16 cellular contexts compared by ENCODE assay signal in the genomic region with DNA sequence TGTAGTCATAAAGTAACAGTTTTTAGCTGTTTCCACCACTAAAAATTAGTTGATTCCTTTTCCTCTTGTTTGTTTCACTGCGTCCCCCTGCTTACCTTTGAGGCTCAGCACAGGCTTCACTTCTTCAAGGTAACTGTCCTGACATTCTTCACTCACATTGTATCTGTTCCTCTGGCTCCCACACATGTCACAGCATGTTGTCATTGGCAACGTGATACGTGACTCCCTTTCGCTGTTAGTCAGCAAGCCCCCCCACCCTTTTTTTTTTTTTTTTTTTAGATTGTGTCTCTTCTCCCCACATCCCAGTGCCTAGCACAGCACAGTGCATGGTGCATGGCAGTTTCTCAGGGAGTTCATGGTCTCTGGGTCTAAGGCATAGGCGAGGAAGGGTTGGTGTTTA. TPM values are rescaled to one million over a fixed set of nuclear protein-coding genes. Genes with fewer than 3 reads are reported as not detected.
A peak's percentile ranks its signal among the peaks of the same experiment; 100 is the strongest.
DNase-seq lines count a peak whose midpoint lies in the region; ATAC-seq and TF ChIP-seq lines count a peak whose summit lies in the region.
"Had no signal": no experiment of that assay in that cellular context is flagged by ENCODE, and none has a peak within 500 bp of the region (broad histone marks: within the 10 kb centered on the region; RNA-seq: fewer than 3 reads in every experiment).

No MANE protein-coding gene starts in this region.

- H3K4me3 ChIP-seq in BLaER1 (no peak overlapping the region), OCI-LY3 (ENCODE audit: low read length) (peak overlapping the region; percentile 54), BE2C (ENCODE audit: low read depth, low read length) (no peak overlapping the region)
- H3K4me3 ChIP-seq: hepatocyte, upper lobe of right lung had no signal

- H3K36me3 ChIP-seq in BLaER1 (peaks cover 33% of the 10 kb centered on the region), OCI-LY3 (replicated peaks; ENCODE audit: low read depth, low read length) (peaks cover 15% of the 10 kb centered on the region), BE2C (no peaks in the 10 kb centered on the region)
- H3K36me3 ChIP-seq: neutrophil, upper lobe of right lung had no signal

- no peak overlapping the region for H3K9ac ChIP-seq in BLaER1
- H3K9ac ChIP-seq in OCI-LY3 (ENCODE audit: low read length): peak overlapping the region; percentile 14; the same call in 1 of the 2 replicates

- peak; percentile 39 to 47 for ATAC-seq in activated CD4-positive, CD25-positive, alpha-beta regulatory T cell treated with anti-CD3 and anti-CD28 coated beads, Interleukin-2, amount 50 U/mL, for 24 hours
- ATAC-seq in foreskin keratinocyte: peak; percentile 77
- ATAC-seq: upper lobe of right lung had no signal

- no peak for DNase-seq in activated CD4-positive, CD25-positive, alpha-beta regulatory T cell treated with anti-CD3 and anti-CD28 coated beads, Interleukin-2, amount 50 U/mL, for 72 hours
- peak; percentile 37 to 60 for DNase-seq in foreskin keratinocyte
- no peak for DNase-seq in middle frontal gyrus (ENCODE audit: extremely low spot score, low spot score)
- no peak for DNase-seq in EL
- DNase-seq in BE2C: no peak
- DNase-seq: IMR-90; NCI-H146; NCI-H2227 treated with DMSO at 0.1 percent for 48 hours; NCI-H82; stimulated activated CD4-positive, alpha-beta T cell treated with anti-CD3 and anti-CD28 coated beads, Interleukin-2, amount 100 ng/mL, for 48 hours; upper lobe of right lung had no signal

- H3K27ac ChIP-seq in BLaER1 (no peak overlapping the region), OCI-LY3 (ENCODE audit: low read length) (peak overlapping the region; percentile 58), foreskin keratinocyte (no peak overlapping the region)
- H3K27ac ChIP-seq: hepatocyte, upper lobe of right lung had no signal

- H3K4me2 ChIP-seq in BLaER1: peak overlapping the region; percentile 52
- peak overlapping the region; percentile 52 for H3K4me2 ChIP-seq in OCI-LY3 (ENCODE audit: low read length)
- H3K4me2 ChIP-seq: hepatocyte had no signal

- no peaks in the 10 kb centered on the region for H3K27me3 ChIP-seq in BLaER1
- H3K27me3 ChIP-seq in OCI-LY3 (ENCODE audit: low read depth, low read length): no peaks in the 10 kb centered on the region
- H3K27me3 ChIP-seq in foreskin keratinocyte: no peaks in the 10 kb centered on the region
- no peaks in the 10 kb centered on the region for H3K27me3 ChIP-seq in BE2C
- H3K27me3 ChIP-seq: hepatocyte, neutrophil, upper lobe of right lung had no signal

- TF ChIP-seq CTCF in OCI-LY3 (IDR thresholded peaks at IDR 0.05; ENCODE audit: low read depth, low read length) (no peak), foreskin keratinocyte (conservative IDR thresholded peaks at IDR 0.05) (no peak), BE2C (IDR thresholded peaks at IDR 0.05; ENCODE audit: low read depth, low read length) (no peak)

- H3K9me3 ChIP-seq in BLaER1 (peaks cover 27% of the 10 kb centered on the region), OCI-LY3 (ENCODE audit: insufficient read depth, low read length) (no peaks in the 10 kb centered on the region), BE2C (no peaks in the 10 kb centered on the region)
- H3K9me3 ChIP-seq: neutrophil, upper lobe of right lung had no signal

- H3K4me1 ChIP-seq in BLaER1 (peaks cover 54% of the 10 kb centered on the region), OCI-LY3 (ENCODE audit: low read length) (peaks cover 33% of the 10 kb centered on the region), foreskin keratinocyte (peaks cover 29% of the 10 kb centered on the region), BE2C (peaks cover 3% of the 10 kb centered on the region; the same call in 1 of the 2 replicates)

- H4K20me1 ChIP-seq in BLaER1: peaks cover 100% of the 10 kb centered on the region
- peaks cover 97% of the 10 kb centered on the region for H4K20me1 ChIP-seq in OCI-LY3 (ENCODE audit: insufficient read depth, low read length)

- no peak overlapping the region for H2AFZ ChIP-seq in OCI-LY3 (ENCODE audit: low read depth, low read length)
- H2AFZ ChIP-seq: hepatocyte had no signal

- H3K79me2 ChIP-seq in OCI-LY3 (ENCODE audit: low read length): peaks cover 100% of the 10 kb centered on the region

RNA-seq across cellular contexts. Expression of gene VAPB, which starts 13.3 kb away (rescaled TPM):
- total RNA-seq in foreskin keratinocyte: 39.2 and 41.6 TPM in 2 replicates
- 38.7 and 41.7 TPM in 2 replicates for polyA plus RNA-seq in foreskin keratinocyte
- 83.5 TPM for polyA plus RNA-seq in BE2C (2012; ENCODE audit: insufficient read depth, insufficient read length, low read depth)

Comparison
In these comparisons a context has a peak if more than half of its experiments do, and no peak if none do; other contexts are left out.
1. DNase-seq: peak in foreskin keratinocyte (2 of 2); none in activated CD4-positive, CD25-positive, alpha-beta regulatory T cell treated with anti-CD3 and anti-CD28 coated beads, Interleukin-2, amount 50 U/mL, for 72 hours (single experiment), middle frontal gyrus (single experiment), EL (single experiment) and BE2C (single experiment).